ENCODE assay signal across 1 cellular context in the genomic region with DNA sequence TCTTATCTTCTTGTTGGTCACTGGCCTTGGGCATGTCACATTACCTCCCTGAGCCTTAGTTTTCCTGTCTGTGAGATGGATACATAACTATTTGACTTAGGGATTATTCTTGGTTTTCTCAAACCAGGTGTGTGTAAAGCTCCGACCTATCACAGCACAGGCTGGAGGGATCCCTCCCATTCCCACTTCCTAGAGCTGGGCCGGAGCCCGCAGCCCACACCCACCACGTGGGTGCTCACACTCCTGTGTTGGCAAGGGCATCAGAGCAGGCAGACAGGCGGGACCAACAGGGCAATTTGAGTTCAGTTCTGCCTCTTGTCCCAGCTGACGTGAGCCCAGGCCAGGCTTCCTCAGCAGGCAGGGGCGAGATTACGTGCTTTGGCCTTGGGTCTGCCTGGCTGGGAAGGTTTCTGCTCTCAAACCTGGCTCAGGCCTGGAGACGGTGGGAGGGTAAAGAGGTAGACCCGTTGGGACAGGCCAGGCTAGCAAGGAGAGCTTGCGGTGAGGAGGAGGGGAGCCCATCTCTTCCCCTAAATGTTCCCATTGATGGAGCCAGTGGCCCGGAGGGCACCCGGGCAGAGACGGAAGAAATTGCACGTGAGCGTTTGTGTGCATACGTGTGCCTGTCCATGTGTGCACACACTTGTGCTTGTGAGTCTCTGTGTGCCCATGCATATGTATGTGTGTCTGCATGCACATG.
TF ChIP-seq lines count a peak whose summit lies in the region.

No MANE protein-coding gene starts in this region.

TF ChIP-seq in IMR-90, 13 proteins besides CTCF, POLR2A, EP300 and RAD21 (continued from another document):
- TF ChIP-seq, protein P1, sequence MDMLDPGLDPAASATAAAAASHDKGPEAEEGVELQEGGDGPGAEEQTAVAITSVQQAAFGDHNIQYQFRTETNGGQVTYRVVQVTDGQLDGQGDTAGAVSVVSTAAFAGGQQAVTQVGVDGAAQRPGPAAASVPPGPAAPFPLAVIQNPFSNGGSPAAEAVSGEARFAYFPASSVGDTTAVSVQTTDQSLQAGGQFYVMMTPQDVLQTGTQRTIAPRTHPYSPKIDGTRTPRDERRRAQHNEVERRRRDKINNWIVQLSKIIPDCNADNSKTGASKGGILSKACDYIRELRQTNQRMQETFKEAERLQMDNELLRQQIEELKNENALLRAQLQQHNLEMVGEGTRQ (IDR thresholded peaks at IDR 0.05; ENCODE audit: low read depth, low read length) = no peak
- TF ChIP-seq MXI1 (IDR thresholded peaks at IDR 0.05; ENCODE audit: borderline replicate concordance, low read depth, low read length) = no peak
